ENCODE assay signal across 8 cellular contexts in the genomic region with DNA sequence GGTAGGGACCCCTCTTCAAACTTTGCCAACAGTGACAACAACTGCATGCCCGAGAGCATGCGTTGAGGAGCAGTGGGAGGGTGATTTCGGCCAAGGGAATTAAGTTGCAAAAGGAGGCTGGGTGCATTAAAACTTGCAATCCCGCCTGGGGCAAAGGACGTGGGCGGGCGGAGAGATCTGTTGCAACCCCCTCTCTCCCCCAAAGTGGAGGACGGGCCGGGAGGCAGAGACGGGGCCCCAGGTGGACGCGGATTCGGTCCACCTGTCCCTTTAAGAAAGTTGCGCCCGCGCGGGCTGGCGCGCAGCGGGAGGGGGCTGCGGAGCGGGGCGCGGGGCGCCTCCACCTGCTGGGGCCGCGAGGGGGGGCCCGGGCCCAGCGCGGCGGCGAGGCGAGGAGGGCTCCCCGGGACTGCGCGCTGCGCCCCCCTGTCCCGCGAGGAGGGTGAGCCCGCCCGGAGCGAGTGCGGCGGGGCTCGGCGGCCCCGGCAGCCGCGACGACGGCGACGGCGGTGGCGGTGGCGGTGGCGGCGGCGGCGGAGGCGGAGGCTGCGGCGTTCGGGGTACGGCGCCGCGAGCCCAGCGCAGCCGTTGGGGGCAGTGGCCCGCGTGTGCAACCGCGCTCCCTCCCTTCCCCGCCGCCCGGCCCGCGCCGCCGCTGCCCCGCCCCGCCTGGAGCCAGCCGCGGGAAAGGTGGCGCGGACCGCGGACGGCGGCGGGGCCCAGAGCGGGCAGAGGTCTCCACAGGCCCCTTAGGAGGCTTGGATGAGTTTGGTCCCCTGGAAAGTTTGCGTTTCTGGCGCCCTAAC. TPM values are rescaled to one million over a fixed set of nuclear protein-coding genes. Genes with fewer than 3 reads are reported as not detected.
DNase-seq lines count a peak whose midpoint lies in the region; ATAC-seq and TF ChIP-seq lines count a peak whose summit lies in the region.

No MANE protein-coding gene starts in this region.

- H3K27me3 ChIP-seq in heart right ventricle (peaks cover 0 to 94% (median 69%) of the 10 kb centered on the region in 7 donors), osteoblast (ENCODE audit: insufficient read depth, low read length) (peaks cover 71% of the 10 kb centered on the region)

- H4K20me1 ChIP-seq in osteoblast (ENCODE audit: insufficient read depth, low read length) = no peaks in the 10 kb centered on the region

- H3K9ac ChIP-seq in SK-N-MC (ENCODE audit: insufficient read length) = no peak overlapping the region

- no peaks in the 10 kb centered on the region for H3K9me3 ChIP-seq in SK-N-MC (ENCODE audit: low read depth, low read length)
- no peaks in the 10 kb centered on the region for H3K9me3 ChIP-seq in heart right ventricle
- no peaks in the 10 kb centered on the region for H3K9me3 ChIP-seq in osteoblast (ENCODE audit: low read depth, low read length)

- H2AFZ ChIP-seq in osteoblast (ENCODE audit: low read length) = no peak overlapping the region

- TF ChIP-seq CTCF in heart right ventricle (IDR thresholded peaks at IDR 0.05) (no peak), retinal pigment epithelial cell (conservative IDR thresholded peaks at IDR 0.05; ENCODE audit: low read depth, low read length) (no peak), osteoblast (IDR thresholded peaks at IDR 0.05; ENCODE audit: extremely low read depth, low read depth, low read length) (no peak)

- H3K27ac ChIP-seq in SK-N-MC = no peak overlapping the region
- H3K27ac ChIP-seq in heart right ventricle = no peak overlapping the region
- no peak overlapping the region for H3K27ac ChIP-seq in osteoblast (ENCODE audit: low read depth, low read length)

- ATAC-seq in activated CD4-positive, CD25-positive, alpha-beta regulatory T cell treated with anti-CD3 and anti-CD28 coated beads, Interleukin-2, amount 50 U/mL, for 24 hours = peak; percentile 36 to 64
- ATAC-seq in heart right ventricle = peak in 2 of 8 donors; percentile 38 to 64

- H3K36me3 ChIP-seq in SK-N-MC (ENCODE audit: insufficient read depth, low read length) (no peaks in the 10 kb centered on the region), heart right ventricle (no peaks in the 10 kb centered on the region), osteoblast (ENCODE audit: insufficient read depth, low read length) (no peaks in the 10 kb centered on the region)

- intact Hi-C loops in heart right ventricle (cut with DNase I) = no loop called here

- no peak overlapping the region for H3K4me2 ChIP-seq in osteoblast (ENCODE audit: insufficient read depth, low read length)

- WGBS in heart right ventricle, 2 donors = 0 to 1% methylated on average over 77 to 82 of the region's 95 CpGs

- no peaks in the 10 kb centered on the region for H3K79me2 ChIP-seq in osteoblast (ENCODE audit: insufficient read depth, low read length)

- H3K4me3 ChIP-seq in SK-N-MC (peak overlapping the region; percentile 78), heart right ventricle (peak overlapping the region; percentile 21 to 47 (median 43)), retinal pigment epithelial cell (ENCODE audit: low read length) (peak overlapping the region; percentile 30), osteoblast (ENCODE audit: insufficient read depth, low read length) (no peak overlapping the region)

- H3K4me1 ChIP-seq in heart right ventricle (peaks cover 3 to 18% (median 15%) of the 10 kb centered on the region in 9 donors), osteoblast (ENCODE audit: insufficient read depth, low read length) (no peaks in the 10 kb centered on the region)

- no peak for DNase-seq in activated CD4-positive, CD25-positive, alpha-beta regulatory T cell (lab: John Stamatoyannopoulos, UW)
- DNase-seq in SK-N-MC (ENCODE audit: low read depth, low spot score) (no peak), heart right ventricle (no peak), retinal pigment epithelial cell (ENCODE audit: low read depth) (no peak), NCI-H446 treated with DMSO at 0.1 percent for 48 hours (lab: John Stamatoyannopoulos, UW) (no peak), osteoblast (ENCODE audit: insufficient read length, low spot score, missing footprints) (no peak), activated gamma-delta T cell treated with Interleukin-2 at 50 U/mL for 16 hours (no peak)

RNA-seq across cellular contexts. Expression of gene FOXN4, which starts 0.6 kb away (rescaled TPM):
- total RNA-seq in heart right ventricle (under 1 TPM in 2 of 10 donors, not detected in 8; 0.07 to 0.19 TPM), osteoblast (not detected in 2 replicates)
- not detected for polyA plus RNA-seq in heart right ventricle

RNA-seq across cellular contexts. Expression of gene MYO1H, which starts 38.1 kb away (rescaled TPM):
- total RNA-seq in heart right ventricle = 1 to 10 TPM in 3 of 10 donors, under 1 TPM in 4, not detected in 3; 0.07 to 1.3 (median 0.55) TPM
- polyA plus RNA-seq in heart right ventricle = under 1 TPM in 1 of 2 donors, not detected in 1; 0.09 TPM
- 1.5 TPM in 1 of 2 replicates, not detected in the other for total RNA-seq in osteoblast
